In the genomic region with DNA sequence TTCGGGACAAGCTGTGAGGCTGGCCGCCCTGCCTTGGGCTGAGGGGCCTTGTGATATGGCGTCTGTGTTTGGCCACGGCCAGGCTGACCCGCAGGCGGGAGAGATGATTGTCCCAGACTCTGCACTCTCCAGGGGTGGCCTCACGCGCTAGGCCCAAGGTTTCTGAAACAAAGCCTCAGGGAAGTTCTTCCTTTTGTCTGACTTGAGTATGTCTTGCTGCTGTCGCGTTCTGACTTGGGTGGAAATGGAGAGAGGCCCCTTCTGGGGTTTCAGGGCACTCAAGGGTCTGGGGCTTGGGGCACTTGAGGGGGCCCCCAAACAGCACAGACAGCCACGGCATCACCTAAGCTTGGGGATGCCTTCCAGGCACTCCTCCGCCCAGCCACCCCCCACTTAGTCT, we compare ENCODE assay signal across 3 cellular contexts.
TF ChIP-seq lines count a peak whose summit lies in the region.

No MANE protein-coding gene starts in this region.

TF ChIP-seq in SK-N-SH, 30 proteins besides CTCF, POLR2A, EP300 and RAD21:
- TF ChIP-seq MXI1 (IDR thresholded peaks at IDR 0.05; ENCODE audit: low read depth, low read length) (no peak), JUND (IDR thresholded peaks at IDR 0.05) (no peak), POLR2AphosphoS5 (IDR thresholded peaks at IDR 0.05; ENCODE audit: low read depth, low read length) (no peak), YY1 (IDR thresholded peaks at IDR 0.05; ENCODE audit: low read depth) (no peak), FOXM1 (IDR thresholded peaks at IDR 0.05; ENCODE audit: low read depth) (no peak), SIN3A (IDR thresholded peaks at IDR 0.05; ENCODE audit: borderline replicate concordance, low read depth, low read length) (no peak), MEF2A (IDR thresholded peaks at IDR 0.05; ENCODE audit: borderline replicate concordance, low read depth) (no peak), RCOR1 (IDR thresholded peaks at IDR 0.05; ENCODE audit: low read length) (no peak), CHD2 (IDR thresholded peaks at IDR 0.05; ENCODE audit: low read length, partially characterized antibody) (no peak), ELF1 (IDR thresholded peaks at IDR 0.05) (no peak), NRF1 (IDR thresholded peaks at IDR 0.05; ENCODE audit: low read depth, low read length) (no peak)
- TF ChIP-seq, protein P1, sequence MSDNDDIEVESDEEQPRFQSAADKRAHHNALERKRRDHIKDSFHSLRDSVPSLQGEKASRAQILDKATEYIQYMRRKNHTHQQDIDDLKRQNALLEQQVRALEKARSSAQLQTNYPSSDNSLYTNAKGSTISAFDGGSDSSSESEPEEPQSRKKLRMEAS (IDR thresholded peaks at IDR 0.05; ENCODE audit: low read depth) = no peak
- TF ChIP-seq, protein P2, sequence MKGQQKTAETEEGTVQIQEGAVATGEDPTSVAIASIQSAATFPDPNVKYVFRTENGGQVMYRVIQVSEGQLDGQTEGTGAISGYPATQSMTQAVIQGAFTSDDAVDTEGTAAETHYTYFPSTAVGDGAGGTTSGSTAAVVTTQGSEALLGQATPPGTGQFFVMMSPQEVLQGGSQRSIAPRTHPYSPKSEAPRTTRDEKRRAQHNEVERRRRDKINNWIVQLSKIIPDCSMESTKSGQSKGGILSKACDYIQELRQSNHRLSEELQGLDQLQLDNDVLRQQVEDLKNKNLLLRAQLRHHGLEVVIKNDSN (IDR thresholded peaks at IDR 0.05; ENCODE audit: borderline replicate concordance, low read depth) = no peak

TF ChIP-seq in SK-N-SH treated with all-trans-retinoic acid at 6 μM for 48 hours, 23 proteins besides CTCF, POLR2A, EP300 and RAD21 (continues in another document):
- TF ChIP-seq CSDC2 (CRISPR knock-in tag; IDR thresholded peaks at IDR 0.05) (no peak), ISL1 (CRISPR knock-in tag; IDR thresholded peaks at IDR 0.05) (no peak), TCF4 (CRISPR knock-in tag; IDR thresholded peaks at IDR 0.05; ENCODE audit: borderline replicate concordance) (no peak), RARB (CRISPR knock-in tag; IDR thresholded peaks at IDR 0.05) (no peak), PPARA (CRISPR knock-in tag; IDR thresholded peaks at IDR 0.05; ENCODE audit: borderline replicate concordance) (no peak), ZFP3 (CRISPR knock-in tag; IDR thresholded peaks at IDR 0.05) (no peak), TOX (CRISPR knock-in tag; IDR thresholded peaks at IDR 0.05; ENCODE audit: borderline replicate concordance) (no peak), ZC3H10 (CRISPR knock-in tag; IDR thresholded peaks at IDR 0.05) (no peak), ZNF70 (CRISPR knock-in tag; IDR thresholded peaks at IDR 0.05) (no peak), SNAI2 (CRISPR knock-in tag; IDR thresholded peaks at IDR 0.05) (no peak), GLIS3 (CRISPR knock-in tag; IDR thresholded peaks at IDR 0.05) (no peak), BACH2 (CRISPR knock-in tag; IDR thresholded peaks at IDR 0.05; ENCODE audit: borderline replicate concordance) (no peak)
- TF ChIP-seq, protein P3, sequence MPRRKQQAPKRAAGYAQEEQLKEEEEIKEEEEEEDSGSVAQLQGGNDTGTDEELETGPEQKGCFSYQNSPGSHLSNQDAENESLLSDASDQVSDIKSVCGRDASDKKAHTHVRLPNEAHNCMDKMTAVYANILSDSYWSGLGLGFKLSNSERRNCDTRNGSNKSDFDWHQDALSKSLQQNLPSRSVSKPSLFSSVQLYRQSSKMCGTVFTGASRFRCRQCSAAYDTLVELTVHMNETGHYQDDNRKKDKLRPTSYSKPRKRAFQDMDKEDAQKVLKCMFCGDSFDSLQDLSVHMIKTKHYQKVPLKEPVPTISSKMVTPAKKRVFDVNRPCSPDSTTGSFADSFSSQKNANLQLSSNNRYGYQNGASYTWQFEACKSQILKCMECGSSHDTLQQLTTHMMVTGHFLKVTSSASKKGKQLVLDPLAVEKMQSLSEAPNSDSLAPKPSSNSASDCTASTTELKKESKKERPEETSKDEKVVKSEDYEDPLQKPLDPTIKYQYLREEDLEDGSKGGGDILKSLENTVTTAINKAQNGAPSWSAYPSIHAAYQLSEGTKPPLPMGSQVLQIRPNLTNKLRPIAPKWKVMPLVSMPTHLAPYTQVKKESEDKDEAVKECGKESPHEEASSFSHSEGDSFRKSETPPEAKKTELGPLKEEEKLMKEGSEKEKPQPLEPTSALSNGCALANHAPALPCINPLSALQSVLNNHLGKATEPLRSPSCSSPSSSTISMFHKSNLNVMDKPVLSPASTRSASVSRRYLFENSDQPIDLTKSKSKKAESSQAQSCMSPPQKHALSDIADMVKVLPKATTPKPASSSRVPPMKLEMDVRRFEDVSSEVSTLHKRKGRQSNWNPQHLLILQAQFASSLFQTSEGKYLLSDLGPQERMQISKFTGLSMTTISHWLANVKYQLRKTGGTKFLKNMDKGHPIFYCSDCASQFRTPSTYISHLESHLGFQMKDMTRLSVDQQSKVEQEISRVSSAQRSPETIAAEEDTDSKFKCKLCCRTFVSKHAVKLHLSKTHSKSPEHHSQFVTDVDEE (CRISPR knock-in tag; IDR thresholded peaks at IDR 0.05) = no peak
- TF ChIP-seq, protein P4, sequence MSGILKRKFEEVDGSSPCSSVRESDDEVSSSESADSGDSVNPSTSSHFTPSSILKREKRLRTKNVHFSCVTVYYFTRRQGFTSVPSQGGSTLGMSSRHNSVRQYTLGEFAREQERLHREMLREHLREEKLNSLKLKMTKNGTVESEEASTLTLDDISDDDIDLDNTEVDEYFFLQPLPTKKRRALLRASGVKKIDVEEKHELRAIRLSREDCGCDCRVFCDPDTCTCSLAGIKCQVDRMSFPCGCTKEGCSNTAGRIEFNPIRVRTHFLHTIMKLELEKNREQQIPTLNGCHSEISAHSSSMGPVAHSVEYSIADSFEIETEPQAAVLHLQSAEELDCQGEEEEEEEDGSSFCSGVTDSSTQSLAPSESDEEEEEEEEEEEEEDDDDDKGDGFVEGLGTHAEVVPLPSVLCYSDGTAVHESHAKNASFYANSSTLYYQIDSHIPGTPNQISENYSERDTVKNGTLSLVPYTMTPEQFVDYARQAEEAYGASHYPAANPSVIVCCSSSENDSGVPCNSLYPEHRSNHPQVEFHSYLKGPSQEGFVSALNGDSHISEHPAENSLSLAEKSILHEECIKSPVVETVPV (CRISPR knock-in tag; IDR thresholded peaks at IDR 0.05) = no peak
- TF ChIP-seq, protein P5, sequence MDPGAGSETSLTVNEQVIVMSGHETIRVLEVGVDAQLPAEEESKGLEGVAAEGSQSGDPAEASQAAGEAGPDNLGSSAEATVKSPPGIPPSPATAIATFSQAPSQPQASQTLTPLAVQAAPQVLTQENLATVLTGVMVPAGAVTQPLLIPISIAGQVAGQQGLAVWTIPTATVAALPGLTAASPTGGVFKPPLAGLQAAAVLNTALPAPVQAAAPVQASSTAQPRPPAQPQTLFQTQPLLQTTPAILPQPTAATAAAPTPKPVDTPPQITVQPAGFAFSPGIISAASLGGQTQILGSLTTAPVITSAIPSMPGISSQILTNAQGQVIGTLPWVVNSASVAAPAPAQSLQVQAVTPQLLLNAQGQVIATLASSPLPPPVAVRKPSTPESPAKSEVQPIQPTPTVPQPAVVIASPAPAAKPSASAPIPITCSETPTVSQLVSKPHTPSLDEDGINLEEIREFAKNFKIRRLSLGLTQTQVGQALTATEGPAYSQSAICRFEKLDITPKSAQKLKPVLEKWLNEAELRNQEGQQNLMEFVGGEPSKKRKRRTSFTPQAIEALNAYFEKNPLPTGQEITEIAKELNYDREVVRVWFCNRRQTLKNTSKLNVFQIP (CRISPR knock-in tag; IDR thresholded peaks at IDR 0.05; ENCODE audit: borderline replicate concordance, low read depth) = no peak
- TF ChIP-seq, protein P6, sequence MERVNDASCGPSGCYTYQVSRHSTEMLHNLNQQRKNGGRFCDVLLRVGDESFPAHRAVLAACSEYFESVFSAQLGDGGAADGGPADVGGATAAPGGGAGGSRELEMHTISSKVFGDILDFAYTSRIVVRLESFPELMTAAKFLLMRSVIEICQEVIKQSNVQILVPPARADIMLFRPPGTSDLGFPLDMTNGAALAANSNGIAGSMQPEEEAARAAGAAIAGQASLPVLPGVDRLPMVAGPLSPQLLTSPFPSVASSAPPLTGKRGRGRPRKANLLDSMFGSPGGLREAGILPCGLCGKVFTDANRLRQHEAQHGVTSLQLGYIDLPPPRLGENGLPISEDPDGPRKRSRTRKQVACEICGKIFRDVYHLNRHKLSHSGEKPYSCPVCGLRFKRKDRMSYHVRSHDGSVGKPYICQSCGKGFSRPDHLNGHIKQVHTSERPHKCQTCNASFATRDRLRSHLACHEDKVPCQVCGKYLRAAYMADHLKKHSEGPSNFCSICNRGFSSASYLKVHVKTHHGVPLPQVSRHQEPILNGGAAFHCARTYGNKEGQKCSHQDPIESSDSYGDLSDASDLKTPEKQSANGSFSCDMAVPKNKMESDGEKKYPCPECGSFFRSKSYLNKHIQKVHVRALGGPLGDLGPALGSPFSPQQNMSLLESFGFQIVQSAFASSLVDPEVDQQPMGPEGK (CRISPR knock-in tag; IDR thresholded peaks at IDR 0.05; ENCODE audit: borderline replicate concordance) = no peak

TF ChIP-seq in H1, 55 proteins besides CTCF, POLR2A, EP300 and RAD21:
- peak in 1 of 2 experiments; percentile 49; a peak in 2 of 4 replicates for TF ChIP-seq HDAC2 (IDR thresholded peaks at IDR 0.05; ENCODE audit: borderline replicate concordance in 1 of 2, low read depth in 2 of 2, low read length in 2 of 2)
- TF ChIP-seq JUN (IDR thresholded peaks at IDR 0.05; ENCODE audit: low read depth, low read length) = no peak
- TF ChIP-seq KDM1A (IDR thresholded peaks at IDR 0.05; ENCODE audit: borderline replicate concordance, low read length) = peak; percentile 93
